Comparison of ENCODE assay signal across 8 cellular contexts in the genomic region with DNA sequence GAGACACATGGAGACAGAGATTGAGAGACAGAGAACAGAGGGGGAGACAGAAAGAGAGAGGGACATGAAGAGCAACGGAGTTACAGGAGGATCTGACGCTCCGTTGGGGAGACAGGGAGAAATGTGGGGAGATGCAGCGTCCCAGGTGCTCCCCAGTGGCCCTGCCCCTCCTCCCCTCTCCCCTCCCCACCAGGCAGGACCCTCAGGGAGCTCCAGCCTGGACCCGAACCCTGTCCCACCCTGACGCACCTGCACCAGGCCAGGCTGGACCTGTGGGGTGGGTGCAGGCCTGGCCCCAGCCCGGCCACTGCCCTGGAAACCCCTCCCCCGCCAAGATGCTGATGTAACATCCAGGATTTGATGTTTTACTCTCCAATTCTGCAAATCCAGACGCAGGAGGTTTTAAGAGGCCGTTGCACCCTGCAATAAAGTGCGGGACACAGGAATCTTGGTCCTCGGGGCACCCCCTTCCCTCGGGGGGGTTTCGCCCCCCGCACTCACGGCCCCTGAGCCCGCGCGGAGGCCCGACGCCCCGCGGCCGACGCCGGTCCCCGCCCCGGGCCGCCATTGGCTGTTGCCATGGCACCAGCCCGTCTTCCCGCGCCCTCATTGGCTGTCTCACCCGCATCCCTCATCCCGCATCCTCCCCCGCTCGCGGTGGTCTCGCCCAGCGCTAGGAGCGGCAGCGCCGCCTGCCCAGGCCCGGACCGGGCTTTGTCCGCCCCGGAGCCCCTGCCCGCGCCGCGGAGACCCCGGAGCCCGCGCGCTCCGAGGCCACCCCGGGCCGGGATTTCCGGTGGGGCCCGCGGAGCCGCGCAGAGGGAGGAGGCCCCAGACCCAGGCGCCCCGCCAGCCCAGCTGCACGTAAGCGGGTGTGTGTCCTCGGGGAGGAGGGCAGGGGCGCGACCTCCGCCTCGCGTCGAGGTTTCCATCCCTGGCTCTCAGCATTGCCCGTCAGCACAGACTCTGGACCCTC. TPM values are rescaled to one million over a fixed set of nuclear protein-coding genes. Genes with fewer than 3 reads are reported as not detected.
DNase-seq lines count a peak whose midpoint lies in the region; TF ChIP-seq lines count a peak whose summit lies in the region.

A gene with protein sequence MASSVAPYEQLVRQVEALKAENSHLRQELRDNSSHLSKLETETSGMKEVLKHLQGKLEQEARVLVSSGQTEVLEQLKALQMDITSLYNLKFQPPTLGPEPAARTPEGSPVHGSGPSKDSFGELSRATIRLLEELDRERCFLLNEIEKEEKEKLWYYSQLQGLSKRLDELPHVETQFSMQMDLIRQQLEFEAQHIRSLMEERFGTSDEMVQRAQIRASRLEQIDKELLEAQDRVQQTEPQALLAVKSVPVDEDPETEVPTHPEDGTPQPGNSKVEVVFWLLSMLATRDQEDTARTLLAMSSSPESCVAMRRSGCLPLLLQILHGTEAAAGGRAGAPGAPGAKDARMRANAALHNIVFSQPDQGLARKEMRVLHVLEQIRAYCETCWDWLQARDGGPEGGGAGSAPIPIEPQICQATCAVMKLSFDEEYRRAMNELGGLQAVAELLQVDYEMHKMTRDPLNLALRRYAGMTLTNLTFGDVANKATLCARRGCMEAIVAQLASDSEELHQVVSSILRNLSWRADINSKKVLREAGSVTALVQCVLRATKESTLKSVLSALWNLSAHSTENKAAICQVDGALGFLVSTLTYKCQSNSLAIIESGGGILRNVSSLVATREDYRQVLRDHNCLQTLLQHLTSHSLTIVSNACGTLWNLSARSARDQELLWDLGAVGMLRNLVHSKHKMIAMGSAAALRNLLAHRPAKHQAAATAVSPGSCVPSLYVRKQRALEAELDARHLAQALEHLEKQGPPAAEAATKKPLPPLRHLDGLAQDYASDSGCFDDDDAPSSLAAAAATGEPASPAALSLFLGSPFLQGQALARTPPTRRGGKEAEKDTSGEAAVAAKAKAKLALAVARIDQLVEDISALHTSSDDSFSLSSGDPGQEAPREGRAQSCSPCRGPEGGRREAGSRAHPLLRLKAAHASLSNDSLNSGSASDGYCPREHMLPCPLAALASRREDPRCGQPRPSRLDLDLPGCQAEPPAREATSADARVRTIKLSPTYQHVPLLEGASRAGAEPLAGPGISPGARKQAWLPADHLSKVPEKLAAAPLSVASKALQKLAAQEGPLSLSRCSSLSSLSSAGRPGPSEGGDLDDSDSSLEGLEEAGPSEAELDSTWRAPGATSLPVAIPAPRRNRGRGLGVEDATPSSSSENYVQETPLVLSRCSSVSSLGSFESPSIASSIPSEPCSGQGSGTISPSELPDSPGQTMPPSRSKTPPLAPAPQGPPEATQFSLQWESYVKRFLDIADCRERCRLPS (N-terminal part only) (plus strand): TSS at position 655 of the 976 bp plus-strand sequence. CDS start 2,881 bp downstream, outside the sequence.

- TF ChIP-seq CTCF in OCI-LY7 (conservative IDR thresholded peaks at IDR 0.05; ENCODE audit: low read length), result no peak

- no TSS peak for BruUV-seq in OCI-LY7 (replicated peaks; lab: Mats Ljungman, UMichigan)

- H3K4me1 ChIP-seq in OCI-LY7 (ENCODE audit: insufficient read depth, low read length, poor library complexity, severe bottlenecking) (peaks cover 31% of the 10 kb centered on the region), thymus (ENCODE audit: control insufficient read depth, insufficient read depth, low read length) (peaks cover under 1% of the 10 kb centered on the region)
- peaks cover 27% of the 10 kb centered on the region for H3K4me1 ChIP-seq in effector memory CD4-positive, alpha-beta T cell (ENCODE audit: control insufficient read depth, insufficient read depth, low read length, poor library complexity, severe bottlenecking)

- POLR2A ChIA-PET in OCI-LY7 (lab: Charles Lee), result no interaction called here

- no peak for DNase-seq in activated naive CD4-positive, alpha-beta T cell treated with anti-CD3 and anti-CD28 coated beads for 36 hours
- DNase-seq in activated naive CD4-positive, alpha-beta T cell (lab: John Stamatoyannopoulos, UW), result no peak
- DNase-seq in OCI-LY7 (ENCODE audit: low spot score) (peak; percentile 75), germinal center (ENCODE audit: low spot score) (peak; percentile 80), A172 (ENCODE audit: low spot score) (no peak), SKM-1 (lab: John Stamatoyannopoulos, UW; ENCODE audit: unreplicated experiment) (no peak)
- no peak for DNase-seq in effector memory CD4-positive, alpha-beta T cell

- no peaks in the 10 kb centered on the region for H3K9me3 Mint-ChIP-seq in activated naive CD4-positive, alpha-beta T cell treated with anti-CD3 and anti-CD28 coated beads for 36 hours

- 6% methylated on average over 74 of the region's 74 CpGs for WGBS in thymus

- peak within 1 kb of the TSS; percentile 46 for H3K4me3 ChIP-seq in OCI-LY7 (ENCODE audit: low read depth, low read length, poor library complexity, severe bottlenecking)
- peak within 1 kb of the TSS; percentile 6 for H3K4me3 ChIP-seq in thymus (ENCODE audit: low read length)
- H3K4me3 ChIP-seq in effector memory CD4-positive, alpha-beta T cell (ENCODE audit: insufficient read depth, low read depth, low read length, poor library complexity, severe bottlenecking), result no peak within 1 kb of the TSS

- peaks cover 10% of the 10 kb centered on the region for H3K4me1 Mint-ChIP-seq in activated naive CD4-positive, alpha-beta T cell treated with anti-CD3 and anti-CD28 coated beads for 36 hours (ENCODE audit: low read depth)

- H3K79me2 ChIP-seq in OCI-LY7 (ENCODE audit: insufficient read depth, low read depth, low read length), result no peaks in the 10 kb centered on the region

- H4K20me1 ChIP-seq in OCI-LY7 (ENCODE audit: insufficient read depth, low read length), result no peaks in the 10 kb centered on the region; the same call in 1 of the 2 replicates

- H3K27me3 Mint-ChIP-seq in activated naive CD4-positive, alpha-beta T cell treated with anti-CD3 and anti-CD28 coated beads for 36 hours (ENCODE audit: low read depth), result peaks cover 56% of the 10 kb centered on the region

- H3K36me3 ChIP-seq in OCI-LY7 (ENCODE audit: insufficient read depth, low read length), result no peaks in the 10 kb centered on the region
- H3K36me3 ChIP-seq in thymus (ENCODE audit: control insufficient read depth, insufficient read depth), result no peaks in the 10 kb centered on the region
- no peaks in the 10 kb centered on the region for H3K36me3 ChIP-seq in effector memory CD4-positive, alpha-beta T cell (ENCODE audit: control insufficient read depth, insufficient read depth, low read length)

- CTCF ChIA-PET in activated naive CD4-positive, alpha-beta T cell treated with anti-CD3 and anti-CD28 coated beads for 36 hours (lab: Charles Lee), result no interaction called here
- CTCF ChIA-PET in OCI-LY7 (lab: Charles Lee; ENCODE audit: unreplicated experiment), result no interaction called here

- peak within 1 kb of the TSS; percentile 22 for H3K4me3 Mint-ChIP-seq in activated naive CD4-positive, alpha-beta T cell treated with anti-CD3 and anti-CD28 coated beads for 36 hours

- H3K27ac Mint-ChIP-seq in activated naive CD4-positive, alpha-beta T cell treated with anti-CD3 and anti-CD28 coated beads for 36 hours, result no peak within 1 kb of the TSS

- no peaks in the 10 kb centered on the region for H3K9me2 ChIP-seq in OCI-LY7 (ENCODE audit: insufficient read depth, low read length)

- peak within 1 kb of the TSS; percentile 62 for H3K4me2 ChIP-seq in OCI-LY7 (ENCODE audit: low read length)

- H2AFZ ChIP-seq in OCI-LY7 (ENCODE audit: low read length), result peak within 1 kb of the TSS; percentile 8; the same call in 1 of the 2 replicates

- no peaks in the 10 kb centered on the region for H3K36me3 Mint-ChIP-seq in activated naive CD4-positive, alpha-beta T cell treated with anti-CD3 and anti-CD28 coated beads for 36 hours (ENCODE audit: low read depth)

- H3K9me3 ChIP-seq in OCI-LY7 (ENCODE audit: low read length), result no peaks in the 10 kb centered on the region
- no peaks in the 10 kb centered on the region for H3K9me3 ChIP-seq in thymus (ENCODE audit: control insufficient read depth)
- no peaks in the 10 kb centered on the region for H3K9me3 ChIP-seq in effector memory CD4-positive, alpha-beta T cell (ENCODE audit: control insufficient read depth, low read length)

- H3K27ac ChIP-seq in OCI-LY7 (ENCODE audit: low read depth, low read length, poor library complexity, severe bottlenecking) (no peak within 1 kb of the TSS), thymus (ENCODE audit: low read depth) (no peak within 1 kb of the TSS)
- H3K27ac ChIP-seq in effector memory CD4-positive, alpha-beta T cell (ENCODE audit: insufficient read depth, low read length, poor library complexity, severe bottlenecking), result no peak within 1 kb of the TSS

- intact Hi-C loops in activated naive CD4-positive, alpha-beta T cell treated with anti-CD3 and anti-CD28 coated beads for 36 hours (cut with micrococcal nuclease), result no loop called here
- intact Hi-C loops in OCI-LY7 (cut with micrococcal nuclease; ENCODE audit: unreplicated experiment), result no loop called here

- peaks cover 83% of the 10 kb centered on the region for H3K27me3 ChIP-seq in thymus (ENCODE audit: control insufficient read depth, insufficient read depth)
- H3K27me3 ChIP-seq in effector memory CD4-positive, alpha-beta T cell (replicated peaks; ENCODE audit: control insufficient read depth, insufficient read depth, low read length, poor library complexity, severe bottlenecking), result peaks cover 89% of the 10 kb centered on the region

RNA-seq across cellular contexts. Expression of the gene that starts here (rescaled TPM):
- under 1 TPM; 0.07 to 0.12 TPM for total RNA-seq in activated naive CD4-positive, alpha-beta T cell treated with anti-CD3 and anti-CD28 coated beads for 36 hours
- total RNA-seq in OCI-LY7 (2014; rRNA removed; shearing (Covaris generic)), result 0.23 and 0.57 TPM in 2 replicates
- total RNA-seq in OCI-LY7 (2022), result 2.4 and 5.5 TPM in 2 replicates
- polyA plus RNA-seq in thymus, result 0.11 TPM
- 0.79 and 5.5 TPM in 2 replicates for total RNA-seq in A172 (2014; rRNA removed; shearing (Covaris generic))

Comparison
In these comparisons a context has a peak if more than half of its experiments do, and no peak if none do; other contexts are left out.
1. DNase-seq: peak in OCI-LY7 (single experiment) and germinal center (single experiment); none in activated naive CD4-positive, alpha-beta T cell treated with anti-CD3 and anti-CD28 coated beads for 36 hours (single experiment), activated naive CD4-positive, alpha-beta T cell (0 of 4), A172 (single experiment), SKM-1 (single experiment) and effector memory CD4-positive, alpha-beta T cell (0 of 3).